ENCODE assay signal across 8 cellular contexts in the genomic region with DNA sequence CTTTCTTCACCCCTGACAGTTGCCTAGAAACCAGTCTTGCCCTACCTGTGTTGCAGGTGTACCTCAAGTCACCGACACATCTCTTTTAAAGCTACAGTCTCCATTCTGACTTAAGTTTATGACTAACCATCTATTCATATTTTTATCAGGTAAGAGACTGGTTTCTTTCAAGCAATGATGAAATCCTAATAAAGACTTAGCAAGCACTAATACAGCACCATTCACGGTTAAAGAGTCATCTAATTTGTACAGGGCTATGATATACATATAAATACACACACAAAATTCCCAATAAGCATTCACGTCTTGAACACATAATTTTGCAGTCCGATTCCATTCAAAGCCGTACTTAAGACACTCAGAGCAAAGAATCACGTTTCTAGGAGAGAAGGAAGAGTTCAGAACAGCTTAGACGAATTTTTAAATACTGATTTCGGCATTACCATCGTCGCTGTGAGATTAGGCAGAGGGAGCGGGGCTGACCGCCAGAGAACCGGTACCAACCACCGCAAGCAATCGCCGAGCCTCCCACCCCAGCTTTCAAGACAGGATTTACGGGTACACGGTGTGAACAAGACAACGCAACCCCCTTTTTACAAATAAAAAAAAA. TPM values are rescaled to one million over a fixed set of nuclear protein-coding genes. Genes with fewer than 3 reads are reported as not detected.
A peak's percentile ranks its signal among the peaks of the same experiment; 100 is the strongest.
DNase-seq lines count a peak whose midpoint lies in the region; ATAC-seq, FAIRE-seq and TF ChIP-seq lines count a peak whose summit lies in the region.

No MANE protein-coding gene starts in this region.

- CTCF ChIA-PET in K562 (lab: Yijun Ruan, JAX; ENCODE audit: low intra/inter-chr PET ratio), result no interaction called here

- TF ChIP-seq CTCF in K562 (IDR thresholded peaks at IDR 0.05 in 2 of 3, conservative IDR thresholded peaks at IDR 0.05 in 1 of 3; ENCODE audit: insufficient read depth in 2 of 3, low read depth in 1 of 3, low read length in 3 of 3), result no peak
- no peak for TF ChIP-seq CTCF in liver (IDR thresholded peaks at IDR 0.05; ENCODE audit: low read depth, low read length, missing input control)
- TF ChIP-seq CTCF in tibial nerve (IDR thresholded peaks at IDR 0.05), result no peak

- H3K4me3 ChIP-seq in K562 (peak overlapping the region; percentile 43), liver (ENCODE audit: low read depth in 1 of 3, low read length in 3 of 3) (peak overlapping the region; percentile 86 to 96 (median 93)), tibial nerve (peak overlapping the region; percentile 63 to 94 (median 79))

- peaks cover 6% of the 10 kb centered on the region for H4K20me1 ChIP-seq in K562 (replicated peaks; ENCODE audit: control insufficient read depth, insufficient read depth, low read length)

- no peak for ATAC-seq in stimulated activated naive CD8-positive, alpha-beta T cell treated with anti-CD3 and anti-CD28 coated beads, Interleukin-15, Interleukin-2, amounts not matched to agents 100 U/mL and 50 U/mL, for 24 hours
- no peak for ATAC-seq in K562
- ATAC-seq in HG03045 (IDR thresholded peaks at IDR 0.05; ENCODE audit: unreplicated experiment), result no peak
- no peak for ATAC-seq in GM21526 (IDR thresholded peaks at IDR 0.05; ENCODE audit: low FRiP score, unreplicated experiment)
- ATAC-seq in GM18505 (IDR thresholded peaks at IDR 0.05; ENCODE audit: unreplicated experiment), result no peak

- H3K27ac ChIP-seq in K562 (ENCODE audit: extremely low read depth, low read depth, low read length) (no peak overlapping the region), liver (ENCODE audit: low read depth in 1 of 2, low read length in 2 of 2) (peak overlapping the region; percentile 84 to 91), tibial nerve (peak overlapping the region; percentile 85 to 96 (median 95))

- H3K9me3 ChIP-seq in K562 (replicated peaks; ENCODE audit: control insufficient read depth, insufficient read depth, low read depth, low read length) (no peaks in the 10 kb centered on the region), liver (ENCODE audit: control insufficient read depth in 4 of 4, low read length in 3 of 4) (no peaks in the 10 kb centered on the region), tibial nerve (no peaks in the 10 kb centered on the region)

- H3K79me2 ChIP-seq in K562 (ENCODE audit: control insufficient read depth, insufficient read depth, low read length), result no peaks in the 10 kb centered on the region

- POLR2A ChIA-PET in K562 (lab: Yijun Ruan, JAX), result interaction anchor here (0.5 to 1.2 kb wide), 3 partner anchors 42 to 377 kb away, joined by 3 read pairs; no protein-coding TSS in a partner anchor

- TF ChIP-seq POLR2A in K562 (conservative IDR thresholded peaks at IDR 0.05) (no peak), tibial nerve (IDR thresholded peaks at IDR 0.05) (no peak), GM18505 (IDR thresholded peaks at IDR 0.05; ENCODE audit: borderline replicate concordance, extremely low read depth, insufficient read depth, insufficient read length) (no peak)

- H3K4me2 ChIP-seq in K562 (ENCODE audit: insufficient read depth, low read length), result peak overlapping the region; percentile 50

- peak overlapping the region; percentile 83 for H2AFZ ChIP-seq in K562 (ENCODE audit: low read depth, low read length)

- TF ChIP-seq RAD21 in K562 (CRISPR knock-in tag; conservative IDR thresholded peaks at IDR 0.05 in 1 of 2, IDR thresholded peaks at IDR 0.05 in 1 of 2) (no peak), liver (IDR thresholded peaks at IDR 0.05) (no peak)

- no peak for DNase-seq in stimulated activated naive CD8-positive, alpha-beta T cell treated with anti-CD3 and anti-CD28 coated beads, Interleukin-15, Interleukin-2, amounts not matched to agents 100 U/mL and 50 U/mL, for 24 hours
- DNase-seq in K562 (ENCODE audit: extremely low read depth in 1 of 4, low spot score in 3 of 4) (no peak), tibial nerve (ENCODE audit: low spot score in 2 of 2) (no peak)

- H3K9ac ChIP-seq in K562 (ENCODE audit: insufficient read depth in 1 of 2, low read depth in 2 of 2, low read length in 2 of 2) (peak overlapping the region; percentile 24 to 85; a peak in 2 of 4 replicates), liver (ENCODE audit: low read depth in 1 of 2, low read length in 2 of 2) (peak overlapping the region; percentile 93 to 99)

- TSS peak; percentile 62 for BruUV-seq in K562 (replicated peaks; lab: Mats Ljungman, UMichigan)

- H3K4me1 ChIP-seq in K562 (replicated peaks in 1 of 2; ENCODE audit: control insufficient read depth in 2 of 2, insufficient read depth in 2 of 2, low read length in 2 of 2) (peaks cover 5 to 16% of the 10 kb centered on the region in 2 experiments; a peak in 3 of 5 replicates), liver (ENCODE audit: control insufficient read depth in 4 of 4, insufficient read depth in 4 of 4, low read length in 3 of 4) (peaks cover 4 to 30% (median 13%) of the 10 kb centered on the region in 4 donors), tibial nerve (peaks cover 0 to 65% (median 8%) of the 10 kb centered on the region in 4 donors)

- no peaks in the 10 kb centered on the region for H3K9me3 Mint-ChIP-seq in stimulated activated naive CD8-positive, alpha-beta T cell treated with anti-CD3 and anti-CD28 coated beads, Interleukin-15, Interleukin-2, amounts not matched to agents 100 ng/mL and 50 ng/mL, for 24 hours

- peak overlapping the region; percentile 74 for H3K27ac Mint-ChIP-seq in stimulated activated naive CD8-positive, alpha-beta T cell treated with anti-CD3 and anti-CD28 coated beads, Interleukin-15, Interleukin-2, amounts not matched to agents 100 ng/mL and 50 ng/mL, for 24 hours

- peaks cover 10% of the 10 kb centered on the region for H3K4me1 Mint-ChIP-seq in stimulated activated naive CD8-positive, alpha-beta T cell treated with anti-CD3 and anti-CD28 coated beads, Interleukin-15, Interleukin-2, amounts not matched to agents 100 ng/mL and 50 ng/mL, for 24 hours (ENCODE audit: low read depth)

- no peak for FAIRE-seq in K562 (lab: Jason Lieb, UNC)

- WGBS in K562 (ENCODE audit: insufficient coverage, low coverage, missing lambda C conversion rate), result 17% methylated on average over 19 of the region's 19 CpGs
- 4% methylated on average over 19 of the region's 19 CpGs for WGBS in liver
- WGBS in tibial nerve, 2 donors, result 7 to 11% methylated on average over 19 of the region's 19 CpGs

- in situ Hi-C loops in K562 (cut with MboI), result no loop called here

- peak overlapping the region; percentile 88 for H3K4me3 Mint-ChIP-seq in stimulated activated naive CD8-positive, alpha-beta T cell treated with anti-CD3 and anti-CD28 coated beads, Interleukin-15, Interleukin-2, amounts not matched to agents 100 ng/mL and 50 ng/mL, for 24 hours

- intact Hi-C loops in K562 (cut with micrococcal nuclease), result no loop called here

- H3K27me3 Mint-ChIP-seq in stimulated activated naive CD8-positive, alpha-beta T cell treated with anti-CD3 and anti-CD28 coated beads, Interleukin-15, Interleukin-2, amounts not matched to agents 100 ng/mL and 50 ng/mL, for 24 hours, result peaks cover 48% of the 10 kb centered on the region

- H3K36me3 Mint-ChIP-seq in stimulated activated naive CD8-positive, alpha-beta T cell treated with anti-CD3 and anti-CD28 coated beads, Interleukin-15, Interleukin-2, amounts not matched to agents 100 ng/mL and 50 ng/mL, for 24 hours (ENCODE audit: low read depth), result no peaks in the 10 kb centered on the region

- TF ChIP-seq EP300 in K562 (IDR thresholded peaks at IDR 0.05; ENCODE audit: low read length) (no peak), tibial nerve (IDR thresholded peaks at IDR 0.05) (no peak)

- no peaks in the 10 kb centered on the region for H3K9me1 ChIP-seq in K562 (ENCODE audit: control insufficient read depth, insufficient read depth, low read length)

- H3K27me3 ChIP-seq in K562 (ENCODE audit: control insufficient read depth in 2 of 2, insufficient read depth in 2 of 2, low read length in 2 of 2) (peaks cover 37 to 42% of the 10 kb centered on the region in 2 experiments), liver (ENCODE audit: control insufficient read depth in 4 of 4, insufficient read depth in 4 of 4, low read length in 3 of 4) (no peaks in the 10 kb centered on the region), tibial nerve (no peaks in the 10 kb centered on the region)

- H3K36me3 ChIP-seq in K562 (ENCODE audit: control insufficient read depth, insufficient read depth, low read length) (no peaks in the 10 kb centered on the region), liver (ENCODE audit: control insufficient read depth in 4 of 4, insufficient read depth in 3 of 4, low read depth in 1 of 4, low read length in 3 of 4) (peaks cover 0 to 19% (median 9%) of the 10 kb centered on the region in 4 donors), tibial nerve (no peaks in the 10 kb centered on the region)

TF ChIP-seq in K562, 482 proteins besides CTCF, POLR2A, EP300 and RAD21 (continues in another document):
- TF ChIP-seq ZNF431 (CRISPR knock-in tag; IDR thresholded peaks at IDR 0.05) (no peak), EZH2 (IDR thresholded peaks at IDR 0.05; ENCODE audit: borderline replicate concordance, low read depth, low read length) (peak; percentile 66)

TF ChIP-seq in liver, 16 proteins besides CTCF, POLR2A, EP300 and RAD21:
- no peak for TF ChIP-seq HNF4A (conservative IDR thresholded peaks at IDR 0.05)
- no peak for TF ChIP-seq GABPA (IDR thresholded peaks at IDR 0.05 in 1 of 2, conservative IDR thresholded peaks at IDR 0.05 in 1 of 2)
- peak in 1 of 2 donors; percentile 7 for TF ChIP-seq JUND (IDR thresholded peaks at IDR 0.05)
- no peak for TF ChIP-seq EGR1 (IDR thresholded peaks at IDR 0.05; ENCODE audit: low read depth in 2 of 2)
- TF ChIP-seq RXRA (IDR thresholded peaks at IDR 0.05), result no peak

RNA-seq across cellular contexts. Expression of gene ERRFI1, which starts 0.9 kb away (rescaled TPM):
- total RNA-seq in K562 (2011; cell fraction: chromatin; rRNA removed; ENCODE audit: low replicate concordance), result 3.7 and 4.7 TPM in 2 replicates
- 1.7 TPM in 2 replicates for total RNA-seq in K562 (2011; cell fraction: nucleolus; rRNA removed)
- 2.5 and 3.8 TPM in 2 replicates for total RNA-seq in K562 (2011; cell fraction: nucleoplasm; rRNA removed)
- total RNA-seq in K562 (2014; rRNA removed), result 0.68 and 0.73 TPM in 2 replicates
- 1.5 and 1.8 TPM in 2 replicates for total RNA-seq in K562 (2014; rRNA removed; fragmentation: Illumina TruSeq; extraction: Trizol)
- 0.98 and 1.1 TPM in 2 replicates for total RNA-seq in K562 (2015; rRNA removed; fragmentation: Illumina TruSeq; extraction: Trizol)
- 1.6 and 1.9 TPM in 2 replicates for total RNA-seq in K562 (2021)
- 1.7 and 4.4 TPM in 2 replicates for polyA plus RNA-seq in K562 (2011; rRNA removed)
- 1.3 and 2.7 TPM in 2 replicates for polyA plus RNA-seq in K562 (2011; cell fraction: cytosol; rRNA removed)
- polyA plus RNA-seq in K562 (2011; cell fraction: nucleus; rRNA removed), result 3.0 and 4.1 TPM in 2 replicates
- 1.9 and 2.1 TPM in 2 replicates for polyA plus RNA-seq in K562 (2012)
- polyA plus RNA-seq in K562 (2014; fragmentation: Illumina TruSeq; extraction: Trizol), result 1.4 and 1.8 TPM in 2 replicates
- polyA plus RNA-seq in K562 (2014; fragmentation: Nextera tagmentation; extraction: Ambion mirVana), result under 1 TPM; 0.67 to 0.72 TPM
- 0.80 and 2.0 TPM in 2 replicates for polyA plus RNA-seq in K562 (2014; rRNA removed)
- 1.3 and 1.9 TPM in 2 replicates for polyA minus RNA-seq in K562 (2011; rRNA and poly(A)+ RNA removed)
- polyA minus RNA-seq in K562 (2011; cell fraction: cytosol; rRNA and poly(A)+ RNA removed), result 1.2 and 1.5 TPM in 2 replicates
- 1.2 and 1.5 TPM in 2 replicates for polyA minus RNA-seq in K562 (2011; cell fraction: nucleus; rRNA and poly(A)+ RNA removed)
- 100 to 1,000 TPM in 1 of 2 donors, 10 to 100 TPM in 1; 60.7 to 424 TPM for total RNA-seq in liver
- 100 to 1,000 TPM in 1 of 2 donors, 10 to 100 TPM in 1; 68.6 to 142 TPM for polyA plus RNA-seq in liver
- 100 to 1,000 TPM in 2 of 4 donors, 10 to 100 TPM in 2; 63.9 to 152 (median 95.9) TPM for total RNA-seq in tibial nerve

Comparison
In these comparisons a context has a peak if more than half of its experiments do, and no peak if none do; other contexts are left out.
1. H3K4me3 ChIP-seq: peak in every context shown above with its lines; median percentile 93 in liver; 79 in tibial nerve; 43 in K562.
2. RNA of gene ERRFI1, which starts 0.9 kb away (total RNA-seq): 60.7 to 424 TPM in liver and 63.9 to 152 TPM in tibial nerve; 0.68 to 4.7 TPM in K562; every median in the first group is over 10 times any median in the second.